1 cellular context compared by ENCODE assay signal in genomic region chr2:53767405-53768232, GRCh38.
TF ChIP-seq lines count a peak whose summit lies in the region.

CHAC2 (plus strand) TSS chr2:53767804; CDS start chr2:53767887, 83 bp downstream.

TF ChIP-seq in HepG2, 621 proteins besides CTCF, POLR2A, EP300 and RAD21 (continued from another document):
- peak; percentile 50; the same call in 1 of the 2 replicates for TF ChIP-seq SUZ12 (IDR thresholded peaks at IDR 0.05; ENCODE audit: low read depth, low read length)
- no peak for TF ChIP-seq CEBPB (IDR thresholded peaks at IDR 0.05; ENCODE audit: borderline replicate concordance, low read depth, low read length)
- 0 out of 2 replicates have a peak, but pooled peaks have one; percentile 7 for TF ChIP-seq MBD4 (IDR thresholded peaks at IDR 0.05; ENCODE audit: borderline replicate concordance, low read length)
- no peak for TF ChIP-seq ISX (CRISPR knock-in tag; conservative IDR thresholded peaks at IDR 0.05)
- no peak for TF ChIP-seq CEBPZ (IDR thresholded peaks at IDR 0.05; ENCODE audit: low read length)
- TF ChIP-seq ZSCAN5A (CRISPR knock-in tag; IDR thresholded peaks at IDR 0.05; ENCODE audit: borderline replicate concordance), result no peak
- no peak for TF ChIP-seq PAWR (CRISPR knock-in tag; IDR thresholded peaks at IDR 0.05; ENCODE audit: borderline replicate concordance)
- TF ChIP-seq ELF1 (CRISPR knock-in tag; IDR thresholded peaks at IDR 0.05), result peak; percentile 54
- no peak for TF ChIP-seq ZNF235 (CRISPR knock-in tag; IDR thresholded peaks at IDR 0.05; ENCODE audit: borderline replicate concordance)
- TF ChIP-seq ZNF276 (CRISPR knock-in tag; IDR thresholded peaks at IDR 0.05; ENCODE audit: low read depth), result peak; percentile 44; the same call in 1 of the 2 replicates
- no peak for TF ChIP-seq RBAK (CRISPR knock-in tag; IDR thresholded peaks at IDR 0.05)
- TF ChIP-seq PAF1 (CRISPR knock-in tag; IDR thresholded peaks at IDR 0.05), result no peak
- TF ChIP-seq ZSCAN9 (CRISPR knock-in tag; IDR thresholded peaks at IDR 0.05; ENCODE audit: borderline replicate concordance), result peak; percentile 61; the same call in 1 of the 2 replicates
- no peak for TF ChIP-seq ZNF468 (CRISPR knock-in tag; IDR thresholded peaks at IDR 0.05)
- peak; percentile 96 for TF ChIP-seq AGO2 (optimal IDR thresholded peaks at IDR 0.05; ENCODE audit: low read depth, low read length)
- TF ChIP-seq CBX1 (IDR thresholded peaks at IDR 0.05; ENCODE audit: low read depth), result no peak
- no peak for TF ChIP-seq LCORL (IDR thresholded peaks at IDR 0.05)
- TF ChIP-seq LCORL (CRISPR knock-in tag; IDR thresholded peaks at IDR 0.05), result no peak
- peak; percentile 29; the same call in 1 of the 2 replicates for TF ChIP-seq ZNF768 (CRISPR knock-in tag; IDR thresholded peaks at IDR 0.05)
- no peak for TF ChIP-seq PLSCR1 (CRISPR knock-in tag; IDR thresholded peaks at IDR 0.05; ENCODE audit: borderline replicate concordance)
- TF ChIP-seq ZNF232 (CRISPR knock-in tag; IDR thresholded peaks at IDR 0.05; ENCODE audit: borderline replicate concordance), result no peak
- TF ChIP-seq DDIT3 (CRISPR knock-in tag; IDR thresholded peaks at IDR 0.05), result no peak
- 0 out of 2 replicates have a peak, but pooled peaks have one; percentile 18 for TF ChIP-seq MEIS1 (CRISPR knock-in tag; IDR thresholded peaks at IDR 0.05; ENCODE audit: borderline replicate concordance)
- TF ChIP-seq FOXK1 (CRISPR knock-in tag; IDR thresholded peaks at IDR 0.05; ENCODE audit: borderline replicate concordance, low read depth), result peak; percentile 43; the same call in 1 of the 2 replicates
- peak; percentile 90; the same call in 1 of the 2 replicates for TF ChIP-seq IRF9 (CRISPR knock-in tag; IDR thresholded peaks at IDR 0.05; ENCODE audit: borderline replicate concordance)
- TF ChIP-seq ASH2L (IDR thresholded peaks at IDR 0.05; ENCODE audit: insufficient read length, low read depth, low read length), result peak; percentile 97
- TF ChIP-seq ZNF776 (CRISPR knock-in tag; IDR thresholded peaks at IDR 0.05), result 0 out of 2 replicates have a peak, but pooled peaks have one; percentile 70
- TF ChIP-seq SAP130 (CRISPR knock-in tag; IDR thresholded peaks at IDR 0.05; ENCODE audit: low read depth), result peak; percentile 78
- TF ChIP-seq ZNF639 (CRISPR knock-in tag; conservative IDR thresholded peaks at IDR 0.05), result 0 out of 2 replicates have a peak, but pooled peaks have one; percentile 59
- TF ChIP-seq NR0B2 (CRISPR knock-in tag; IDR thresholded peaks at IDR 0.05), result peak; percentile 59; the same call in 1 of the 2 replicates
- TF ChIP-seq HNRNPK (IDR thresholded peaks at IDR 0.05; ENCODE audit: low read depth, low read length, poor library complexity, severe bottlenecking), result peak; percentile 73
- TF ChIP-seq ZMYM2 (CRISPR knock-in tag; IDR thresholded peaks at IDR 0.05), result no peak
- no peak for TF ChIP-seq ZSCAN21 (CRISPR knock-in tag; IDR thresholded peaks at IDR 0.05; ENCODE audit: borderline replicate concordance)
- no peak; the same call in 1 of the 2 replicates for TF ChIP-seq ELF3 (CRISPR knock-in tag; IDR thresholded peaks at IDR 0.05)
- peak; percentile 37; the same call in 1 of the 2 replicates for TF ChIP-seq PITX1 (CRISPR knock-in tag; IDR thresholded peaks at IDR 0.05)
